ENCODE assay signal across 19 cellular contexts in the genomic region with DNA sequence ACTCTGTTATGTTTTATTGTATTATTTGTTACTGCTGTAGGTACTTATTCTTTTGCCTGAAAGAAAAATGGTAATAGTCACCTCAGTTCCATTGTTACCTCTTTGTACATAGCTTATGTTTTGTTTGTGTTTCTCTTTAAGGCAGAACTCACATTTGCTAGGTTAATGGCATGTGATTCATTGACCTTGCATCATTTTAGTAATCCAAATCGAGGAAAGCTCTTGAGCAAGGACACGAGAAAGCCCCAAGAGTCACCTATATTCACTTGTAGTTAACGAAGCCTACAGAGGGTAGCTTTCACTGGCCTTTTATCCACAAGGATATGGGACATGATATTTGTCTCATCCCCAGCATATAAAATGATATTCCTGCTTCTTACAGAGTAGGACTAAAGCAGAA.
"Had no signal": no experiment of that assay in that cellular context is flagged by ENCODE, and none has a peak within 500 bp of the region (broad histone marks: within the 10 kb centered on the region; RNA-seq: fewer than 3 reads in every experiment).

No MANE protein-coding gene starts in this region.

- H3K4me1 ChIP-seq: Peyer's patch, SJCRH30 had no signal

- H3K27ac ChIP-seq: PC-9, Peyer's patch, SJCRH30 had no signal

- DNase-seq: IMR-90; Karpas-422; KG1; MM.1S; NCI-H1092 treated with DMSO at 0.1 percent for 48 hours; NCI-H1436; NCI-H187; NCI-H2029; NCI-H2081 treated with DMSO at 0.1 percent for 48 hours; NCI-H2227 treated with DMSO at 0.1 percent for 48 hours; NCI-H510A; NCI-H524 treated with DMSO at 0.1 percent for 48 hours; NCI-H69; NK-92 treated with Interleukin-12 subunit alpha and Interleukin-12 subunit beta, amount 100 ng/mL, for 24 hours; OCI-M1; PC-9; Peyer's patch; SHP77 treated with DMSO at 0.1 percent for 48 hours; SJCRH30 had no signal

- H3K4me3 ChIP-seq: PC-9, Peyer's patch, SJCRH30 had no signal

- H2AFZ ChIP-seq: PC-9 had no signal

- H3K36me3 ChIP-seq: Peyer's patch, SJCRH30 had no signal

- H3K9me3 ChIP-seq: Peyer's patch, SJCRH30 had no signal

- H3K27me3 ChIP-seq: Peyer's patch, SJCRH30 had no signal

- H3K4me2 ChIP-seq: PC-9 had no signal
